ENCODE assay signal across 35 cellular contexts in the genomic region with DNA sequence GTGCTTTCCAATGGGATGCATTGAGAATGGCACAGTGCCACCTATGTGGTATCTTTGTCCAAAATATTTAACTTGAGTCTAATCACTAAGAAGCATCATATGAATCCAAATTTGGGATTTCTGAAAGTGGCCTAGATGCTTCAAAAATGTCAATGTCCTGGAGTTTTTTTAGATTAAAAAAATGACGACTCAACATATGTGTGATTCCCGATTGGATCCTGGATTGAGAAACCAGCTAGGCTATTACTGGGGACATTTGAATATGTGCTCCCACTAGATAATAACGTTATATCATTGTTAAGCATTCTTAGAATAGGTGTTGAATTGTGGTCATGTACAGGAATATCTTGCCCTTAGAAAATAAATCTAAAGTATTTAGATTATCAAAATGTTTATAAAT.
"Had no signal": no experiment of that assay in that cellular context is flagged by ENCODE, and none has a peak within 500 bp of the region (broad histone marks: within the 10 kb centered on the region; RNA-seq: fewer than 3 reads in every experiment).

No MANE protein-coding gene starts in this region.

- DNase-seq: Karpas-422, Kasumi-1, MG63, MM.1S, MV-4-11, NCI-H1048, NCI-H1092, NCI-H1092 treated with DMSO at 0.1 percent for 48 hours, NCI-H1105, NCI-H1105 treated with DMSO at 0.1 percent for 48 hours, NCI-H1417, NCI-H1417 treated with DMSO at 0.1 percent for 48 hours, NCI-H1436, NCI-H1436 treated with DMSO at 0.1 percent for 48 hours, NCI-H146, NCI-H1694, NCI-H1694 treated with DMSO at 0.1 percent for 48 hours, NCI-H187, NCI-H187 treated with DMSO at 0.1 percent for 48 hours, NCI-H1930, NCI-H2029, NCI-H2029 treated with DMSO at 0.1 percent for 48 hours, NCI-H2081, NCI-H2081 treated with DMSO at 0.1 percent for 48 hours, NCI-H2107, NCI-H2171, NCI-H2171 treated with DMSO at 0.1 percent for 48 hours, NCI-H2227 treated with DMSO at 0.1 percent for 48 hours, NCI-H226, NCI-H345, NCI-H446, NCI-H446 treated with DMSO at 0.1 percent for 48 hours, NCI-H510A, NCI-H510A treated with DMSO at 0.1 percent for 48 hours, NCI-H524 had no signal

- H3K9me3 ChIP-seq: MG63 had no signal

- H3K4me3 ChIP-seq: MG63 had no signal

- H3K36me3 ChIP-seq: MG63 had no signal

- H3K27me3 ChIP-seq: MG63 had no signal
